8 cellular contexts compared by ENCODE assay signal in genomic region chr12:6689000-6689882, GRCh38. TPM values are rescaled to one million over a fixed set of nuclear protein-coding genes. Genes with fewer than 3 reads are reported as not detected.
DNase-seq lines count a peak whose midpoint lies in the region; ATAC-seq, FAIRE-seq and TF ChIP-seq lines count a peak whose summit lies in the region.

ZNF384 (minus strand) TSS chr12:6689375; CDS start chr12:6679520, 9,855 bp downstream.

- H3K9me3 ChIP-seq in iPS-20b (ENCODE audit: insufficient read depth, low read depth, low read length) = no peaks in the 10 kb centered on the region

- peak; percentile 93 for FAIRE-seq in bronchial epithelial cell (lab: Jason Lieb, UNC)

- TF ChIP-seq CTCF in AG04449 (IDR thresholded peaks at IDR 0.05; ENCODE audit: insufficient read depth, low read length, missing control alignments) (no peak), WI38 (IDR thresholded peaks at IDR 0.05; ENCODE audit: low read depth, low read length) (no peak), bronchial epithelial cell (IDR thresholded peaks at IDR 0.05; ENCODE audit: insufficient read depth, low read length, severe bottlenecking) (no peak)

- no peaks in the 10 kb centered on the region for H3K27me3 ChIP-seq in bronchial epithelial cell (ENCODE audit: control insufficient read depth, insufficient read depth, low read length)
- H3K27me3 ChIP-seq in iPS-20b (ENCODE audit: insufficient read depth, low read length) = no peaks in the 10 kb centered on the region

- peak; percentile 82 for ATAC-seq in GM18907 (IDR thresholded peaks at IDR 0.05; ENCODE audit: unreplicated experiment)
- ATAC-seq in HG03159 (IDR thresholded peaks at IDR 0.05; ENCODE audit: unreplicated experiment) = peak; percentile 80

- POLR2A ChIA-PET in AG04449 (lab: Yijun Ruan, JAX) = interaction anchor here (0.5 to 2.1 kb wide), 19 partner anchors 9 to 280 kb away, joined by 3 to 19 read pairs (median 4); partner anchors contain the start of genes CDCA3, COPS7A, GAPDH and LAG3

- peak within 1 kb of the TSS; percentile 60 for H3K27ac ChIP-seq in iPS-20b (ENCODE audit: low read length)
- peak within 1 kb of the TSS; percentile 85 to 100 (median 98) for H3K27ac ChIP-seq in skin epidermis

- CTCF ChIA-PET in AG04449 (lab: Yijun Ruan, JAX) = interaction anchor here (0.7 to 2.3 kb wide), 12 partner anchors 9 to 181 kb away, joined by 3 to 17 read pairs (median 4); partner anchors contain the start of genes MLF2 and PTMS

- H3K36me3 ChIP-seq in bronchial epithelial cell (ENCODE audit: control insufficient read depth, insufficient read depth, low read length) = no peaks in the 10 kb centered on the region
- peaks cover 16% of the 10 kb centered on the region; the same call in 1 of the 2 replicates for H3K36me3 ChIP-seq in iPS-20b (ENCODE audit: insufficient read depth, low read depth, low read length)

- peak within 1 kb of the TSS; percentile 94 for H3K9ac ChIP-seq in iPS-20b (ENCODE audit: low read depth, low read length)

- DNase-seq in AG04449 (ENCODE audit: low read depth, low spot score) = peak; percentile 93
- DNase-seq in NCI-H2227 treated with DMSO at 0.1 percent for 48 hours (lab: John Stamatoyannopoulos, UW) = peak; percentile 95
- DNase-seq in bronchial epithelial cell (ENCODE audit: low read depth) = peak; percentile 96

- peaks cover 6% of the 10 kb centered on the region; the same call in 1 of the 2 replicates for H3K4me1 ChIP-seq in iPS-20b (ENCODE audit: insufficient read depth, low read length)

- H3K4me3 ChIP-seq in AG04449 (ENCODE audit: low read depth, low read length) = peak within 1 kb of the TSS; percentile 93
- H3K4me3 ChIP-seq in WI38 (ENCODE audit: low read depth, low read length) = peak within 1 kb of the TSS; percentile 95
- H3K4me3 ChIP-seq in bronchial epithelial cell (ENCODE audit: low read depth, low read length) = peak within 1 kb of the TSS; percentile 64
- peak within 1 kb of the TSS; percentile 88 for H3K4me3 ChIP-seq in iPS-20b (ENCODE audit: low read length)
- peak within 1 kb of the TSS; percentile 71 to 93 (median 86) for H3K4me3 ChIP-seq in skin epidermis

RNA-seq across cellular contexts. Expression of gene ZNF384, which starts in this region (rescaled TPM):
- 5.3 and 7.0 TPM in 2 replicates for total RNA-seq in bronchial epithelial cell

Comparison
In these comparisons a context has a peak if more than half of its experiments do, and no peak if none do; other contexts are left out.
1. Peak in every context shown above with its lines: DNase-seq, ATAC-seq, H3K4me3 ChIP-seq and H3K27ac ChIP-seq.